ENCODE assay signal across 26 cellular contexts in the genomic region with DNA sequence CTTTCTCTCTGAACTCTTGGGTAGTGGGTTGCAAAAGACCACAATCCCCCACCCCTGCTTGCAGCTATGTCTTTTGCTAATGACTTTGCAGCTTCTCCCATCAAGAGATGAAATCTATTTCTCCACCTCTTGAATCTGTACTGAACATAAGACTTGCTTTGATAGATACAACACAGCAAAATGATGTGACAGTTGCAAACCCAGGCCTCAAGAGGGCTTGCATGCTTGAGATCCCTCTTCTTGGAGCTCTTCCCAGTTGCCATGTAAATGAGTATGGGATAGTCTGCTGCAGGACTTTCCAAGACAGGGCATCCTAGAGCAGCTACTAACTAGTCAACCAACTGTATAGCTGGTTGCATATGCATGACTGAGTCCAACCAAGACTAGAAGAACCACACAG.
A peak's percentile ranks its signal among the peaks of the same experiment; 100 is the strongest.
DNase-seq lines count a peak whose midpoint lies in the region; ATAC-seq and TF ChIP-seq lines count a peak whose summit lies in the region.
"Had no signal": no experiment of that assay in that cellular context is flagged by ENCODE, and none has a peak within 500 bp of the region (broad histone marks: within the 10 kb centered on the region; RNA-seq: fewer than 3 reads in every experiment).

No MANE protein-coding gene starts in this region.

- ATAC-seq in HG03571 (IDR thresholded peaks at IDR 0.05; ENCODE audit: unreplicated experiment) (no peak), esophagus mucosa (no peak)
- ATAC-seq: activated T-helper 17 cell treated with anti-CD3 and anti-CD28 coated beads, Interleukin-2, amount 50 U/mL, for 72 hours; stimulated activated memory B cell treated with anti-CD40 and anti-IgM and Interleukin-4, amounts not matched to agents 10 μg/mL and 1 μg/mL and 100 μg/mL, for 72 hours had no signal

- peaks cover 0 to 8% (median 6%) of the 10 kb centered on the region in 3 experiments; a peak in 4 of 7 replicates for H3K36me3 Mint-ChIP-seq in H9 (ENCODE audit: insufficient read depth in 1 of 3, low read depth in 3 of 3)
- no peaks in the 10 kb centered on the region for H3K36me3 Mint-ChIP-seq in activated T-helper 2 cell treated with anti-CD3 and anti-CD28 coated beads, Interferon-gamma antibody, Interleukin-2, Interleukin-4, amounts not matched to agents 10 μg/mL and 5 μg/mL and 100 μg/mL, durations not matched to agents 14 hours and 24 hours and 36 hours (ENCODE audit: low read depth)
- H3K36me3 Mint-ChIP-seq: activated naive CD4-positive, alpha-beta T cell treated with anti-CD3 and anti-CD28 coated beads, Interleukin-2, amount 50 U/mL, for 24 hours; CD14-positive monocyte; memory B cell; stimulated activated memory B cell treated with anti-CD40 and anti-IgM and Interleukin-4, amounts not matched to agents 10 μg/mL and 1 μg/mL and 100 μg/mL, for 72 hours had no signal

- no peak overlapping the region for H2BK20ac ChIP-seq in H9 (ENCODE audit: low read depth, low read length, poor library complexity, severe bottlenecking)

- H3K36me3 ChIP-seq in mesendoderm (ENCODE audit: control insufficient read depth, insufficient read depth, low read length): no peaks in the 10 kb centered on the region
- H3K36me3 ChIP-seq: WERI-Rb-1 had no signal

- no peak overlapping the region for H3K4me3 ChIP-seq in mesendoderm (ENCODE audit: low read length)

- H3K79me2 ChIP-seq in H9 (ENCODE audit: insufficient read depth, low read length) (no peaks in the 10 kb centered on the region), mesendoderm (ENCODE audit: control insufficient read depth, insufficient read depth, low read length) (no peaks in the 10 kb centered on the region)

- no peak overlapping the region for H3K27ac Mint-ChIP-seq in H9
- H3K27ac Mint-ChIP-seq in activated T-helper 2 cell treated with anti-CD3 and anti-CD28 coated beads, Interferon-gamma antibody, Interleukin-2, Interleukin-4, amounts not matched to agents 10 μg/mL and 5 μg/mL and 100 μg/mL, durations not matched to agents 14 hours and 24 hours and 36 hours: no peak overlapping the region
- H3K27ac Mint-ChIP-seq: activated naive CD4-positive, alpha-beta T cell treated with anti-CD3 and anti-CD28 coated beads, Interleukin-2, amount 50 U/mL, for 24 hours; activated T-helper 17 cell treated with anti-CD3 and anti-CD28 coated beads, Interleukin-2, amount 50 U/mL, for 72 hours; CD14-positive monocyte; memory B cell; stimulated activated memory B cell treated with anti-CD40 and anti-IgM and Interleukin-4, amounts not matched to agents 10 μg/mL and 1 μg/mL and 100 μg/mL, for 72 hours; T-helper 2 cell treated with Interferon-gamma antibody and Interleukin-4, amounts not matched to agents 5 μg/mL and 100 μg/mL, for 36 hours had no signal

- H3K9me3 ChIP-seq in H9 (ENCODE audit: control insufficient read depth, low read depth, low read length): no peaks in the 10 kb centered on the region

- H3K27ac ChIP-seq in H9 (ENCODE audit: insufficient read length, low read depth, low read length) (no peak overlapping the region), VCaP (no peak overlapping the region), mesendoderm (ENCODE audit: low read depth, low read length) (no peak overlapping the region)
- H3K27ac ChIP-seq: 22Rv1, WERI-Rb-1 had no signal

- H3T11ph ChIP-seq in H9 (ENCODE audit: low read length): no peak overlapping the region

- H2AK5ac ChIP-seq in H9 (ENCODE audit: insufficient read length, low read length): no peak overlapping the region
- no peak overlapping the region for H2AK5ac ChIP-seq in mesendoderm (ENCODE audit: low read length)

- no peak overlapping the region for H3K4ac ChIP-seq in H9 (ENCODE audit: low read depth, low read length)
- H3K4ac ChIP-seq in mesendoderm (ENCODE audit: low read depth, low read length): no peak overlapping the region

- no peak overlapping the region for H3K56ac ChIP-seq in H9 (ENCODE audit: insufficient read length, low read depth, low read length)
- H3K56ac ChIP-seq in mesendoderm (ENCODE audit: low read length): no peak overlapping the region

- H3K18ac ChIP-seq in H9 (ENCODE audit: insufficient read length, low read depth, low read length) (no peak overlapping the region), mesendoderm (ENCODE audit: low read length) (no peak overlapping the region)

- intact Hi-C loops in activated T-helper 2 cell treated with anti-CD3 and anti-CD28 coated beads, Interferon-gamma antibody, Interleukin-2, Interleukin-4, amounts not matched to agents 10 μg/mL and 5 μg/mL and 100 μg/mL, durations not matched to agents 14 hours and 24 hours and 36 hours (cut with micrococcal nuclease): no loop called here

- no peaks in the 10 kb centered on the region for H3K23me2 ChIP-seq in H9 (ENCODE audit: insufficient read length, low read depth, low read length, poor library complexity, severe bottlenecking)

- DNase-seq in DMS53 (lab: John Stamatoyannopoulos, UW) (peak; percentile 5), DMS53 treated with DMSO at 0.1 percent for 48 hours (lab: John Stamatoyannopoulos, UW; ENCODE audit: unreplicated experiment) (no peak), H9 (no peak), mesendoderm (peak; percentile 40)
- no peak for DNase-seq in activated T-helper 2 cell treated with anti-CD3 and anti-CD28 coated beads, Interferon-gamma antibody, Interleukin-2, Interleukin-4, amounts not matched to agents 10 μg/mL and 5 μg/mL and 100 μg/mL, durations not matched to agents 14 hours and 24 hours and 36 hours (ENCODE audit: low spot score)
- DNase-seq: activated CD4-positive, alpha-beta T cell treated with anti-CD3 and anti-CD28 coated beads for 48 hours; amniotic stem cell; Calu3; hypothalamus; KG1; MM.1S; NCI-H1417; NCI-H2081 treated with DMSO at 0.1 percent for 48 hours; Right ventricle myocardium superior; stimulated activated CD4-positive, alpha-beta T cell treated with anti-CD3 and anti-CD28 coated beads, Interleukin-15, amount 100 ng/mL, for 24 hours; WERI-Rb-1 had no signal

- H2AFZ ChIP-seq in H9 (ENCODE audit: low read length): no peak overlapping the region

- peaks cover 11 to 13% of the 10 kb centered on the region in 2 experiments for H3K9me3 Mint-ChIP-seq in H9
- H3K9me3 Mint-ChIP-seq in activated T-helper 2 cell treated with anti-CD3 and anti-CD28 coated beads, Interferon-gamma antibody, Interleukin-2, Interleukin-4, amounts not matched to agents 10 μg/mL and 5 μg/mL and 100 μg/mL, durations not matched to agents 14 hours and 24 hours and 36 hours: no peaks in the 10 kb centered on the region
- H3K9me3 Mint-ChIP-seq: activated T-helper 17 cell treated with anti-CD3 and anti-CD28 coated beads, Interleukin-2, amount 50 U/mL, for 72 hours; stimulated activated memory B cell treated with anti-CD40 and anti-IgM and Interleukin-4, amounts not matched to agents 10 μg/mL and 1 μg/mL and 100 μg/mL, for 72 hours; T-helper 2 cell treated with Interferon-gamma antibody and Interleukin-4, amounts not matched to agents 5 μg/mL and 100 μg/mL, for 36 hours had no signal

- H3K27me3 ChIP-seq in H9 (ENCODE audit: insufficient read depth, low read length) (no peaks in the 10 kb centered on the region), mesendoderm (ENCODE audit: insufficient read depth, low read length, poor library complexity) (no peaks in the 10 kb centered on the region)

- H3K79me1 ChIP-seq in H9 (ENCODE audit: insufficient read depth, low read depth, low read length, poor library complexity, severe bottlenecking): no peaks in the 10 kb centered on the region
- no peaks in the 10 kb centered on the region for H3K79me1 ChIP-seq in mesendoderm (ENCODE audit: low read length)

- H3K14ac ChIP-seq in H9 (ENCODE audit: insufficient read depth, low read length): no peak overlapping the region

- H4K20me1 ChIP-seq in H9 (ENCODE audit: control insufficient read depth, insufficient read depth, insufficient read length): no peaks in the 10 kb centered on the region

- no peak overlapping the region for H2BK5ac ChIP-seq in H9 (ENCODE audit: insufficient read length, low read length)
- H2BK5ac ChIP-seq in mesendoderm (ENCODE audit: low read length): no peak overlapping the region

- H3K23ac ChIP-seq in H9 (ENCODE audit: insufficient read length, low read depth, low read length) (no peak overlapping the region), mesendoderm (ENCODE audit: low read length) (no peak overlapping the region)

- H2BK15ac ChIP-seq in H9 (ENCODE audit: low read depth, low read length): no peak overlapping the region
- H2BK15ac ChIP-seq in mesendoderm (replicated peaks; ENCODE audit: low read depth): no peak overlapping the region

- H3K4me2 ChIP-seq in H9 (ENCODE audit: insufficient read depth, insufficient read length, low read length) (no peak overlapping the region), mesendoderm (ENCODE audit: low read length) (no peak overlapping the region)

- no peak overlapping the region for H4K91ac ChIP-seq in H9 (ENCODE audit: insufficient read length, low read depth, low read length)

- H3K9ac ChIP-seq in H9 (ENCODE audit: extremely low read depth, insufficient read length, low read length) (no peak overlapping the region), mesendoderm (ENCODE audit: low read length) (no peak overlapping the region)

- H3K4me3 Mint-ChIP-seq in H9: no peak overlapping the region
- H3K4me3 Mint-ChIP-seq in activated T-helper 2 cell treated with anti-CD3 and anti-CD28 coated beads, Interferon-gamma antibody, Interleukin-2, Interleukin-4, amounts not matched to agents 10 μg/mL and 5 μg/mL and 100 μg/mL, durations not matched to agents 14 hours and 24 hours and 36 hours (ENCODE audit: low read depth): no peak overlapping the region
- H3K4me3 Mint-ChIP-seq: activated naive CD4-positive, alpha-beta T cell treated with anti-CD3 and anti-CD28 coated beads, Interleukin-2, amount 50 U/mL, for 24 hours; activated T-helper 17 cell treated with anti-CD3 and anti-CD28 coated beads, Interleukin-2, amount 50 U/mL, for 72 hours; CD14-positive monocyte; memory B cell; stimulated activated memory B cell treated with anti-CD40 and anti-IgM and Interleukin-4, amounts not matched to agents 10 μg/mL and 1 μg/mL and 100 μg/mL, for 72 hours; T-helper 2 cell treated with Interferon-gamma antibody and Interleukin-4, amounts not matched to agents 5 μg/mL and 100 μg/mL, for 36 hours had no signal

- H3K27me3 Mint-ChIP-seq in H9 (ENCODE audit: low read depth): no peaks in the 10 kb centered on the region
- no peaks in the 10 kb centered on the region for H3K27me3 Mint-ChIP-seq in activated T-helper 2 cell treated with anti-CD3 and anti-CD28 coated beads, Interferon-gamma antibody, Interleukin-2, Interleukin-4, amounts not matched to agents 10 μg/mL and 5 μg/mL and 100 μg/mL, durations not matched to agents 14 hours and 24 hours and 36 hours (ENCODE audit: low read depth)
- H3K27me3 Mint-ChIP-seq: activated naive CD4-positive, alpha-beta T cell treated with anti-CD3 and anti-CD28 coated beads, Interleukin-2, amount 50 U/mL, for 24 hours; activated T-helper 17 cell treated with anti-CD3 and anti-CD28 coated beads, Interleukin-2, amount 50 U/mL, for 72 hours; memory B cell; stimulated activated memory B cell treated with anti-CD40 and anti-IgM and Interleukin-4, amounts not matched to agents 10 μg/mL and 1 μg/mL and 100 μg/mL, for 72 hours had no signal

- H4K5ac ChIP-seq in H9 (ENCODE audit: insufficient read length, low read depth, low read length) (no peak overlapping the region), mesendoderm (ENCODE audit: low read length) (no peak overlapping the region)

- no peaks in the 10 kb centered on the region for H3K4me1 Mint-ChIP-seq in H9
- H3K4me1 Mint-ChIP-seq in activated T-helper 2 cell treated with anti-CD3 and anti-CD28 coated beads, Interferon-gamma antibody, Interleukin-2, Interleukin-4, amounts not matched to agents 10 μg/mL and 5 μg/mL and 100 μg/mL, durations not matched to agents 14 hours and 24 hours and 36 hours (ENCODE audit: low read depth): no peaks in the 10 kb centered on the region
- H3K4me1 Mint-ChIP-seq: activated naive CD4-positive, alpha-beta T cell treated with anti-CD3 and anti-CD28 coated beads, Interleukin-2, amount 50 U/mL, for 24 hours; activated T-helper 17 cell treated with anti-CD3 and anti-CD28 coated beads, Interleukin-2, amount 50 U/mL, for 72 hours; CD14-positive monocyte; memory B cell; stimulated activated memory B cell treated with anti-CD40 and anti-IgM and Interleukin-4, amounts not matched to agents 10 μg/mL and 1 μg/mL and 100 μg/mL, for 72 hours had no signal

- peak; percentile 35; the same call in 2 of the 3 replicates for TF ChIP-seq CTCF in H9 (conservative IDR thresholded peaks at IDR 0.05)
- TF ChIP-seq CTCF in VCaP (conservative IDR thresholded peaks at IDR 0.05): peak; percentile 19; the same call in 1 of the 2 replicates

- H2BK120ac ChIP-seq in H9 (ENCODE audit: low read depth, low read length, poor library complexity, severe bottlenecking) (no peak overlapping the region), mesendoderm (ENCODE audit: low read depth, low read length) (no peak overlapping the region)

- H2BK12ac ChIP-seq in H9 (ENCODE audit: insufficient read length, low read depth, low read length): no peak overlapping the region

- H4K8ac ChIP-seq in H9 (replicated peaks; ENCODE audit: insufficient read length, low read depth, low read length) (no peak overlapping the region), mesendoderm (ENCODE audit: low read depth, low read length) (no peak overlapping the region)

- no peaks in the 10 kb centered on the region for H3K4me1 ChIP-seq in H9 (ENCODE audit: insufficient read depth, low read length)
- H3K4me1 ChIP-seq in mesendoderm (ENCODE audit: control insufficient read depth, low read depth, low read length): no peaks in the 10 kb centered on the region

Comparison
In these comparisons a context has a peak if more than half of its experiments do, and no peak if none do; other contexts are left out.
1. DNase-seq: peak in DMS53 (single experiment) and mesendoderm (single experiment); none in DMS53 treated with DMSO at 0.1 percent for 48 hours (single experiment), H9 (single experiment) and activated T-helper 2 cell treated with anti-CD3 and anti-CD28 coated beads, Interferon-gamma antibody, Interleukin-2, Interleukin-4, amounts not matched to agents 10 μg/mL and 5 μg/mL and 100 μg/mL, durations not matched to agents 14 hours and 24 hours and 36 hours (single experiment).